Comparison of ENCODE assay signal across 8 cellular contexts in the genomic region with DNA sequence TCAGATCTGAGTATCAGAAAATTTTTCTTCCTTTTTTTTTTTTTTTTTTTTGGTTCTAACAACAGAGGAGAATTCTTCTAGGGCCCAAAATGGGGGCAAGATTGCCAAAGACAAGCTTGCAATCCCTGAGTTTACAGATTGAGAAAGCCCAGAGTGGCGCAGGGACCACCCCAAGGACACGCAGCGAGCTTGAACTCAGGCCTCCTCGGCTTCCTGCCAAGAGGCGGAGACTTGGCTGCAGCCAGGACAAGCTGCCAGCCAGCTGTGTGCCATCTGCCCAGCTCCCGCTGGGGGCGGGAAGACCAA. TPM values are rescaled to one million over a fixed set of nuclear protein-coding genes. Genes with fewer than 3 reads are reported as not detected.
DNase-seq lines count a peak whose midpoint lies in the region; ATAC-seq, FAIRE-seq and TF ChIP-seq lines count a peak whose summit lies in the region.

No MANE protein-coding gene starts in this region.

- H3K27ac ChIP-seq in HepG2 (ENCODE audit: extremely low read length, insufficient read depth, low read length) = peak overlapping the region; percentile 48
- H3K27ac ChIP-seq in temporal lobe (ENCODE audit: low read depth, low read length) = peak overlapping the region; percentile 91

- peak overlapping the region in 1 of 3 experiments; percentile 85; a peak in 3 of 6 replicates for H3K4me3 ChIP-seq in HepG2 (replicated peaks in 1 of 3; ENCODE audit: insufficient read depth in 1 of 3, low read depth in 2 of 3, low read length in 3 of 3)

- H3K9me3 ChIP-seq in HepG2 (ENCODE audit: low read length) = no peaks in the 10 kb centered on the region

- H3K4me3 Mint-ChIP-seq in activated CD4-positive, alpha-beta T cell treated with anti-CD3 and anti-CD28 coated beads, Interleukin-2, amount 10 ng/mL, durations not matched to agents 7 days and 5 days = peak overlapping the region; percentile 91
- peak overlapping the region; percentile 90 for H3K4me3 Mint-ChIP-seq in activated naive CD8-positive, alpha-beta T cell treated with anti-CD3 and anti-CD28 coated beads, Interleukin-2, amount 50 U/mL, for 24 hours

- no peaks in the 10 kb centered on the region for H3K9me3 Mint-ChIP-seq in activated CD4-positive, alpha-beta T cell treated with anti-CD3 and anti-CD28 coated beads, Interleukin-2, amount 10 ng/mL, durations not matched to agents 7 days and 5 days
- no peaks in the 10 kb centered on the region for H3K9me3 Mint-ChIP-seq in activated naive CD8-positive, alpha-beta T cell treated with anti-CD3 and anti-CD28 coated beads, Interleukin-2, amount 50 U/mL, for 24 hours

- CTCF ChIA-PET in activated CD4-positive, alpha-beta T cell treated with anti-CD3 and anti-CD28 coated beads, Interleukin-2, amount 10 ng/mL, durations not matched to agents 7 days and 5 days (lab: Charles Lee) = interaction anchor here (0.6 to 3.1 kb wide), 13 partner anchors 11 to 629 kb away, joined by 3 to 19 read pairs (median 4); partner anchors contain the start of genes ANKLE1, BABAM1, BST2 and MVB12A
- CTCF ChIA-PET in HepG2 (lab: Yijun Ruan, JAX; ENCODE audit: low intra/inter-chr PET ratio, low total read pairs) = no interaction called here

- TF ChIP-seq POLR2A in HepG2 (IDR thresholded peaks at IDR 0.05; ENCODE audit: insufficient read depth in 1 of 2, low read depth in 2 of 2, low read length in 2 of 2) = no peak

- peaks cover 35% of the 10 kb centered on the region for H3K4me1 ChIP-seq in HepG2 (ENCODE audit: insufficient read depth, low read length)

- H3K27me3 Mint-ChIP-seq in activated CD4-positive, alpha-beta T cell treated with anti-CD3 and anti-CD28 coated beads, Interleukin-2, amount 10 ng/mL, durations not matched to agents 7 days and 5 days = no peaks in the 10 kb centered on the region
- H3K27me3 Mint-ChIP-seq in activated naive CD8-positive, alpha-beta T cell treated with anti-CD3 and anti-CD28 coated beads, Interleukin-2, amount 50 U/mL, for 24 hours = peaks cover 2% of the 10 kb centered on the region

- no peaks in the 10 kb centered on the region for H3K36me3 ChIP-seq in HepG2 (replicated peaks in 1 of 2; ENCODE audit: control insufficient read depth in 1 of 2, insufficient read depth in 2 of 2, low read length in 2 of 2)

- no TSS peak for BruUV-seq in HepG2 (replicated peaks; lab: Mats Ljungman, UMichigan)

- ATAC-seq in activated naive CD8-positive, alpha-beta T cell treated with anti-CD3 and anti-CD28 coated beads, Interleukin-2, amount 50 U/mL, for 24 hours = no peak
- ATAC-seq in HepG2 (no peak), GM21723 (IDR thresholded peaks at IDR 0.05; ENCODE audit: unreplicated experiment) (no peak), HG02571 (IDR thresholded peaks at IDR 0.05; ENCODE audit: unreplicated experiment) (no peak)

- no peak overlapping the region for H2AFZ ChIP-seq in HepG2 (ENCODE audit: low read length)

- TF ChIP-seq CTCF in HepG2 (CRISPR knock-in tag; IDR thresholded peaks at IDR 0.05) (no peak), GM13977 (IDR thresholded peaks at IDR 0.05; ENCODE audit: extremely low read depth, insufficient read depth, missing control alignments) (no peak)

- peaks cover 9% of the 10 kb centered on the region for H3K79me2 ChIP-seq in HepG2 (ENCODE audit: insufficient read depth, low read length)

- peak overlapping the region; percentile 97 for H3K4me2 ChIP-seq in HepG2 (ENCODE audit: low read depth, low read length)

- POLR2A ChIA-PET in activated CD4-positive, alpha-beta T cell treated with anti-CD3 and anti-CD28 coated beads, Interleukin-2, amount 10 ng/mL, durations not matched to agents 7 days and 5 days (lab: Charles Lee) = interaction anchor here (0.6 kb wide), 1 partner anchor 116 kb away, joined by 5 read pairs; no protein-coding TSS in a partner anchor
- POLR2A ChIA-PET in HepG2 (lab: Yijun Ruan, JAX) = interaction anchor here (0.7 to 1.6 kb wide), 16 partner anchors 12 to 301 kb away, joined by 3 to 13 read pairs (median 4); partner anchors contain the start of genes ANKLE1, BABAM1, BST2 and MVB12A

- 10% methylated on average over 2 of the region's 7 CpGs for WGBS in HepG2 (ENCODE audit: low lambda C conversion rate)

- peaks cover 4% of the 10 kb centered on the region for H3K36me3 Mint-ChIP-seq in activated CD4-positive, alpha-beta T cell treated with anti-CD3 and anti-CD28 coated beads, Interleukin-2, amount 10 ng/mL, durations not matched to agents 7 days and 5 days (ENCODE audit: low read depth)
- H3K36me3 Mint-ChIP-seq in activated naive CD8-positive, alpha-beta T cell treated with anti-CD3 and anti-CD28 coated beads, Interleukin-2, amount 50 U/mL, for 24 hours (ENCODE audit: low read depth) = peaks cover 3% of the 10 kb centered on the region

- FAIRE-seq in HepG2 (lab: Jason Lieb, UNC) = no peak

- H3K27ac Mint-ChIP-seq in activated CD4-positive, alpha-beta T cell treated with anti-CD3 and anti-CD28 coated beads, Interleukin-2, amount 10 ng/mL, durations not matched to agents 7 days and 5 days = peak overlapping the region; percentile 94
- H3K27ac Mint-ChIP-seq in activated naive CD8-positive, alpha-beta T cell treated with anti-CD3 and anti-CD28 coated beads, Interleukin-2, amount 50 U/mL, for 24 hours = peak overlapping the region; percentile 87

- peaks cover 49% of the 10 kb centered on the region for H3K4me1 Mint-ChIP-seq in activated CD4-positive, alpha-beta T cell treated with anti-CD3 and anti-CD28 coated beads, Interleukin-2, amount 10 ng/mL, durations not matched to agents 7 days and 5 days
- peaks cover 46% of the 10 kb centered on the region for H3K4me1 Mint-ChIP-seq in activated naive CD8-positive, alpha-beta T cell treated with anti-CD3 and anti-CD28 coated beads, Interleukin-2, amount 50 U/mL, for 24 hours

- intact Hi-C loops in HepG2 (cut with micrococcal nuclease; ENCODE audit: unreplicated experiment) = loop anchor here (1.0 kb wide), 1 partner anchor 38 kb away; the partner anchor contains the start of gene BABAM1

- in situ Hi-C loops in HepG2 (cut with HindIII; ENCODE audit: extremely low pct_ligation_motif_present, low pct_unique_long_range_greater_than_20kb) = no loop called here
- in situ Hi-C loops in GM13977 (cut with MboI; ENCODE audit: low pct_unique_long_range_greater_than_20kb, low sequenced_read_pairs, unreplicated experiment) = no loop called here

- no peak for TF ChIP-seq EP300 in HepG2 (IDR thresholded peaks at IDR 0.05; ENCODE audit: low read depth in 2 of 2, low read length in 2 of 2)
- no peak for TF ChIP-seq EP300 in HepG2 (CRISPR knock-in tag; IDR thresholded peaks at IDR 0.05; ENCODE audit: borderline replicate concordance)

- TF ChIP-seq RAD21 in HepG2 (CRISPR knock-in tag; IDR thresholded peaks at IDR 0.05) = no peak

- H3K9ac ChIP-seq in HepG2 (ENCODE audit: insufficient read depth, low read depth, low read length) = 0 out of 2 replicates have a peak overlapping the region, but pooled peaks have one; percentile 33

- H4K20me1 ChIP-seq in HepG2 (ENCODE audit: insufficient read depth, low read length) = 0 out of 2 replicates have a peak, but pooled peaks cover under 1% of the 10 kb centered on the region

- no peaks in the 10 kb centered on the region; a peak in 1 of 5 replicates for H3K27me3 ChIP-seq in HepG2 (ENCODE audit: control insufficient read depth in 1 of 2, insufficient read depth in 2 of 2, low read length in 2 of 2)

- no peak for DNase-seq in activated CD4-positive, alpha-beta T cell treated with anti-CD3 and anti-CD28 coated beads, Interleukin-2, amount 10 ng/mL, durations not matched to agents 7 days and 5 days
- DNase-seq in activated CD4-positive, alpha-beta T cell treated with anti-CD3 and anti-CD28 coated beads for 48 hours = no peak
- no peak for DNase-seq in activated naive CD8-positive, alpha-beta T cell treated with anti-CD3 and anti-CD28 coated beads, Interleukin-2, amount 50 U/mL, for 24 hours
- DNase-seq in HepG2 (ENCODE audit: low spot score) (no peak), GM13977 (ENCODE audit: low spot score) (no peak)

RNA-seq across cellular contexts. Expression of gene MRPL34, which starts 0.5 kb away (rescaled TPM):
- 10 to 100 TPM; 79.5 to 80.8 TPM for total RNA-seq in activated CD4-positive, alpha-beta T cell treated with anti-CD3 and anti-CD28 coated beads, Interleukin-2, amount 10 ng/mL, durations not matched to agents 7 days and 5 days
- 77.3 and 93.6 TPM in 2 replicates for total RNA-seq in HepG2 (2016; rRNA removed; fragmentation: Illumina TruSeq; extraction: Trizol)
- 45.1 and 52.9 TPM in 2 replicates for total RNA-seq in HepG2 (2016; cell fraction: cytosol; rRNA removed; fragmentation: Illumina TruSeq; extraction: Trizol; ENCODE audit: low read depth)
- total RNA-seq in HepG2 (2016; cell fraction: insoluble cytoplasmic fraction; rRNA removed; fragmentation: Illumina TruSeq; extraction: Trizol) = 85.6 and 107 TPM in 2 replicates
- 66.3 and 68.2 TPM in 2 replicates for total RNA-seq in HepG2 (2016; cell fraction: membrane; rRNA removed; fragmentation: Illumina TruSeq; extraction: Trizol)
- total RNA-seq in HepG2 (2016; cell fraction: nucleus; rRNA removed; fragmentation: Illumina TruSeq; extraction: Trizol) = 30.0 and 33.9 TPM in 2 replicates
- 67.7 and 74.0 TPM in 2 replicates for polyA plus RNA-seq in HepG2 (2011; rRNA removed)
- 58.9 and 74.9 TPM in 2 replicates for polyA plus RNA-seq in HepG2 (2011; cell fraction: cytosol; rRNA removed)
- polyA plus RNA-seq in HepG2 (2011; cell fraction: nucleus; rRNA removed) = 20.3 and 25.7 TPM in 2 replicates
- polyA plus RNA-seq in HepG2 (2012) = 44.9 and 52.3 TPM in 2 replicates
- polyA plus RNA-seq in HepG2 (2016; cell fraction: cytosol; fragmentation: Illumina TruSeq; extraction: Trizol; ENCODE audit: low read depth) = 56.0 and 60.4 TPM in 2 replicates
- polyA plus RNA-seq in HepG2 (2016; cell fraction: insoluble cytoplasmic fraction; fragmentation: Illumina TruSeq; extraction: Trizol; ENCODE audit: low read depth) = 143 and 167 TPM in 2 replicates
- polyA plus RNA-seq in HepG2 (2016; cell fraction: membrane; fragmentation: Illumina TruSeq; extraction: Trizol; ENCODE audit: low read depth) = 87.6 and 88.1 TPM in 2 replicates
- 83.1 and 91.2 TPM in 2 replicates for polyA plus RNA-seq in HepG2 (2016; cell fraction: nucleus; fragmentation: Illumina TruSeq; extraction: Trizol; ENCODE audit: insufficient read depth, low read depth)
- polyA minus RNA-seq in HepG2 (2011; rRNA and poly(A)+ RNA removed; ENCODE audit: low replicate concordance) = 18.5 and 37.3 TPM in 2 replicates
- polyA minus RNA-seq in HepG2 (2011; cell fraction: cytosol; rRNA and poly(A)+ RNA removed) = 16.2 and 18.6 TPM in 2 replicates
- 3.0 and 5.1 TPM in 2 replicates for polyA minus RNA-seq in HepG2 (2011; cell fraction: nucleus; rRNA and poly(A)+ RNA removed)
- 13.3 TPM for total RNA-seq in temporal lobe

RNA-seq across cellular contexts. Expression of gene ABHD8, which starts 1.9 kb away (rescaled TPM):
- total RNA-seq in activated CD4-positive, alpha-beta T cell treated with anti-CD3 and anti-CD28 coated beads, Interleukin-2, amount 10 ng/mL, durations not matched to agents 7 days and 5 days = 10 to 100 TPM in 1 of 2 experiments, 1 to 10 TPM in 1; 9.3 to 10.1 TPM
- total RNA-seq in HepG2 (2016; rRNA removed; fragmentation: Illumina TruSeq; extraction: Trizol) = 5.6 and 7.2 TPM in 2 replicates
- total RNA-seq in HepG2 (2016; cell fraction: cytosol; rRNA removed; fragmentation: Illumina TruSeq; extraction: Trizol; ENCODE audit: low read depth) = 8.5 and 10.5 TPM in 2 replicates
- 4.8 and 6.5 TPM in 2 replicates for total RNA-seq in HepG2 (2016; cell fraction: insoluble cytoplasmic fraction; rRNA removed; fragmentation: Illumina TruSeq; extraction: Trizol)
- total RNA-seq in HepG2 (2016; cell fraction: membrane; rRNA removed; fragmentation: Illumina TruSeq; extraction: Trizol) = 17.7 and 20.6 TPM in 2 replicates
- 2.8 and 3.3 TPM in 2 replicates for total RNA-seq in HepG2 (2016; cell fraction: nucleus; rRNA removed; fragmentation: Illumina TruSeq; extraction: Trizol)
- polyA plus RNA-seq in HepG2 (2011; rRNA removed) = 6.3 and 9.9 TPM in 2 replicates
- polyA plus RNA-seq in HepG2 (2011; cell fraction: cytosol; rRNA removed) = 8.3 and 14.2 TPM in 2 replicates
- 8.7 and 9.0 TPM in 2 replicates for polyA plus RNA-seq in HepG2 (2011; cell fraction: nucleus; rRNA removed)
- polyA plus RNA-seq in HepG2 (2012) = 5.9 and 7.7 TPM in 2 replicates
- polyA plus RNA-seq in HepG2 (2016; cell fraction: cytosol; fragmentation: Illumina TruSeq; extraction: Trizol; ENCODE audit: low read depth) = 15.3 and 17.8 TPM in 2 replicates
- 7.9 and 9.0 TPM in 2 replicates for polyA plus RNA-seq in HepG2 (2016; cell fraction: insoluble cytoplasmic fraction; fragmentation: Illumina TruSeq; extraction: Trizol; ENCODE audit: low read depth)
- 23.3 and 24.4 TPM in 2 replicates for polyA plus RNA-seq in HepG2 (2016; cell fraction: membrane; fragmentation: Illumina TruSeq; extraction: Trizol; ENCODE audit: low read depth)
- 6.1 and 8.3 TPM in 2 replicates for polyA plus RNA-seq in HepG2 (2016; cell fraction: nucleus; fragmentation: Illumina TruSeq; extraction: Trizol; ENCODE audit: insufficient read depth, low read depth)
- polyA minus RNA-seq in HepG2 (2011; rRNA and poly(A)+ RNA removed; ENCODE audit: low replicate concordance) = 4.2 and 22.1 TPM in 2 replicates
- polyA minus RNA-seq in HepG2 (2011; cell fraction: cytosol; rRNA and poly(A)+ RNA removed) = 9.0 and 9.2 TPM in 2 replicates
- polyA minus RNA-seq in HepG2 (2011; cell fraction: nucleus; rRNA and poly(A)+ RNA removed) = 4.6 and 6.1 TPM in 2 replicates
- 18.7 TPM for total RNA-seq in temporal lobe

RNA-seq across cellular contexts. Expression of gene DDA1, which starts 4.2 kb away (rescaled TPM):
- total RNA-seq in activated CD4-positive, alpha-beta T cell treated with anti-CD3 and anti-CD28 coated beads, Interleukin-2, amount 10 ng/mL, durations not matched to agents 7 days and 5 days = 10 to 100 TPM; 39.5 to 45.3 TPM
- total RNA-seq in HepG2 (2016; rRNA removed; fragmentation: Illumina TruSeq; extraction: Trizol) = 17.5 and 24.5 TPM in 2 replicates
- total RNA-seq in HepG2 (2016; cell fraction: cytosol; rRNA removed; fragmentation: Illumina TruSeq; extraction: Trizol; ENCODE audit: low read depth) = 25.4 and 29.1 TPM in 2 replicates
- total RNA-seq in HepG2 (2016; cell fraction: insoluble cytoplasmic fraction; rRNA removed; fragmentation: Illumina TruSeq; extraction: Trizol) = 15.9 and 21.5 TPM in 2 replicates
- 26.5 and 27.3 TPM in 2 replicates for total RNA-seq in HepG2 (2016; cell fraction: membrane; rRNA removed; fragmentation: Illumina TruSeq; extraction: Trizol)
- 12.8 and 19.3 TPM in 2 replicates for total RNA-seq in HepG2 (2016; cell fraction: nucleus; rRNA removed; fragmentation: Illumina TruSeq; extraction: Trizol)
- 26.0 and 26.6 TPM in 2 replicates for polyA plus RNA-seq in HepG2 (2011; rRNA removed)
- polyA plus RNA-seq in HepG2 (2011; cell fraction: cytosol; rRNA removed) = 26.2 and 28.7 TPM in 2 replicates
- 28.5 and 30.3 TPM in 2 replicates for polyA plus RNA-seq in HepG2 (2011; cell fraction: nucleus; rRNA removed)
- polyA plus RNA-seq in HepG2 (2012) = 23.7 and 24.8 TPM in 2 replicates
- polyA plus RNA-seq in HepG2 (2016; cell fraction: cytosol; fragmentation: Illumina TruSeq; extraction: Trizol; ENCODE audit: low read depth) = 60.1 and 61.7 TPM in 2 replicates
- polyA plus RNA-seq in HepG2 (2016; cell fraction: insoluble cytoplasmic fraction; fragmentation: Illumina TruSeq; extraction: Trizol; ENCODE audit: low read depth) = 37.0 and 42.5 TPM in 2 replicates
- polyA plus RNA-seq in HepG2 (2016; cell fraction: membrane; fragmentation: Illumina TruSeq; extraction: Trizol; ENCODE audit: low read depth) = 48.4 and 51.3 TPM in 2 replicates
- 41.0 and 47.5 TPM in 2 replicates for polyA plus RNA-seq in HepG2 (2016; cell fraction: nucleus; fragmentation: Illumina TruSeq; extraction: Trizol; ENCODE audit: insufficient read depth, low read depth)
- 10.1 and 17.7 TPM in 2 replicates for polyA minus RNA-seq in HepG2 (2011; rRNA and poly(A)+ RNA removed; ENCODE audit: low replicate concordance)
- polyA minus RNA-seq in HepG2 (2011; cell fraction: cytosol; rRNA and poly(A)+ RNA removed) = 6.3 and 6.9 TPM in 2 replicates
- polyA minus RNA-seq in HepG2 (2011; cell fraction: nucleus; rRNA and poly(A)+ RNA removed) = 7.2 and 10.8 TPM in 2 replicates
- total RNA-seq in temporal lobe = 11.8 TPM

RNA-seq across cellular contexts. Expression of gene ANKLE1, which starts 23.5 kb away (rescaled TPM):
- total RNA-seq in activated CD4-positive, alpha-beta T cell treated with anti-CD3 and anti-CD28 coated beads, Interleukin-2, amount 10 ng/mL, durations not matched to agents 7 days and 5 days = 1 to 10 TPM; 1.7 to 1.9 TPM
- total RNA-seq in HepG2 (2016; rRNA removed; fragmentation: Illumina TruSeq; extraction: Trizol) (0.22 and 0.69 TPM in 2 replicates), temporal lobe (0.74 TPM)
- 0.09 TPM in 1 of 2 replicates, not detected in the other for total RNA-seq in HepG2 (2016; cell fraction: cytosol; rRNA removed; fragmentation: Illumina TruSeq; extraction: Trizol; ENCODE audit: low read depth)
- total RNA-seq in HepG2 (2016; cell fraction: insoluble cytoplasmic fraction; rRNA removed; fragmentation: Illumina TruSeq; extraction: Trizol) = 0.12 and 0.71 TPM in 2 replicates
- 0.14 and 0.37 TPM in 2 replicates for total RNA-seq in HepG2 (2016; cell fraction: membrane; rRNA removed; fragmentation: Illumina TruSeq; extraction: Trizol)
- total RNA-seq in HepG2 (2016; cell fraction: nucleus; rRNA removed; fragmentation: Illumina TruSeq; extraction: Trizol) = 0.87 and 0.88 TPM in 2 replicates
- polyA plus RNA-seq in HepG2 (2011; rRNA removed) = 1.5 TPM in 2 replicates
- polyA plus RNA-seq in HepG2 (2011; cell fraction: cytosol; rRNA removed) = 0.21 and 0.32 TPM in 2 replicates
- polyA plus RNA-seq in HepG2 (2011; cell fraction: nucleus; rRNA removed) = 9.6 and 13.7 TPM in 2 replicates
- polyA plus RNA-seq in HepG2 (2012) = 0.87 and 1.1 TPM in 2 replicates
- 0.06 and 0.08 TPM in 2 replicates for polyA plus RNA-seq in HepG2 (2016; cell fraction: cytosol; fragmentation: Illumina TruSeq; extraction: Trizol; ENCODE audit: low read depth)
- 0.14 and 0.39 TPM in 2 replicates for polyA plus RNA-seq in HepG2 (2016; cell fraction: insoluble cytoplasmic fraction; fragmentation: Illumina TruSeq; extraction: Trizol; ENCODE audit: low read depth)
- 0.12 and 0.19 TPM in 2 replicates for polyA plus RNA-seq in HepG2 (2016; cell fraction: membrane; fragmentation: Illumina TruSeq; extraction: Trizol; ENCODE audit: low read depth)
- 4.2 and 4.6 TPM in 2 replicates for polyA plus RNA-seq in HepG2 (2016; cell fraction: nucleus; fragmentation: Illumina TruSeq; extraction: Trizol; ENCODE audit: insufficient read depth, low read depth)
- polyA minus RNA-seq in HepG2 (2011; rRNA and poly(A)+ RNA removed; ENCODE audit: low replicate concordance) = 1.3 and 1.6 TPM in 2 replicates
- polyA minus RNA-seq in HepG2 (2011; cell fraction: cytosol; rRNA and poly(A)+ RNA removed) = 0.99 TPM in 1 of 2 replicates, not detected in the other
- 1.0 and 2.9 TPM in 2 replicates for polyA minus RNA-seq in HepG2 (2011; cell fraction: nucleus; rRNA and poly(A)+ RNA removed)

RNA-seq across cellular contexts. Expression of gene ANO8, which starts 29.5 kb away (rescaled TPM):
- total RNA-seq in activated CD4-positive, alpha-beta T cell treated with anti-CD3 and anti-CD28 coated beads, Interleukin-2, amount 10 ng/mL, durations not matched to agents 7 days and 5 days = 10 to 100 TPM; 16.4 to 17.5 TPM
- total RNA-seq in HepG2 (2016; rRNA removed; fragmentation: Illumina TruSeq; extraction: Trizol) (0.79 and 1.8 TPM in 2 replicates), temporal lobe (30.7 TPM)
- 0.26 and 0.51 TPM in 2 replicates for total RNA-seq in HepG2 (2016; cell fraction: cytosol; rRNA removed; fragmentation: Illumina TruSeq; extraction: Trizol; ENCODE audit: low read depth)
- total RNA-seq in HepG2 (2016; cell fraction: insoluble cytoplasmic fraction; rRNA removed; fragmentation: Illumina TruSeq; extraction: Trizol) = 0.62 and 2.2 TPM in 2 replicates
- total RNA-seq in HepG2 (2016; cell fraction: membrane; rRNA removed; fragmentation: Illumina TruSeq; extraction: Trizol) = 0.69 and 0.87 TPM in 2 replicates
- total RNA-seq in HepG2 (2016; cell fraction: nucleus; rRNA removed; fragmentation: Illumina TruSeq; extraction: Trizol) = 3.0 and 3.6 TPM in 2 replicates
- 3.5 and 5.1 TPM in 2 replicates for polyA plus RNA-seq in HepG2 (2011; rRNA removed)
- polyA plus RNA-seq in HepG2 (2011; cell fraction: cytosol; rRNA removed) = 1.8 and 2.2 TPM in 2 replicates
- 27.1 and 30.5 TPM in 2 replicates for polyA plus RNA-seq in HepG2 (2011; cell fraction: nucleus; rRNA removed)
- 3.2 and 4.5 TPM in 2 replicates for polyA plus RNA-seq in HepG2 (2012)
- polyA plus RNA-seq in HepG2 (2016; cell fraction: cytosol; fragmentation: Illumina TruSeq; extraction: Trizol; ENCODE audit: low read depth) = 0.24 and 0.28 TPM in 2 replicates
- 0.87 and 1.1 TPM in 2 replicates for polyA plus RNA-seq in HepG2 (2016; cell fraction: insoluble cytoplasmic fraction; fragmentation: Illumina TruSeq; extraction: Trizol; ENCODE audit: low read depth)
- 0.37 and 0.50 TPM in 2 replicates for polyA plus RNA-seq in HepG2 (2016; cell fraction: membrane; fragmentation: Illumina TruSeq; extraction: Trizol; ENCODE audit: low read depth)
- 12.4 and 14.0 TPM in 2 replicates for polyA plus RNA-seq in HepG2 (2016; cell fraction: nucleus; fragmentation: Illumina TruSeq; extraction: Trizol; ENCODE audit: insufficient read depth, low read depth)
- polyA minus RNA-seq in HepG2 (2011; rRNA and poly(A)+ RNA removed; ENCODE audit: low replicate concordance) = 7.6 and 10.4 TPM in 2 replicates
- 3.0 TPM in 2 replicates for polyA minus RNA-seq in HepG2 (2011; cell fraction: cytosol; rRNA and poly(A)+ RNA removed)
- polyA minus RNA-seq in HepG2 (2011; cell fraction: nucleus; rRNA and poly(A)+ RNA removed) = 9.2 and 9.3 TPM in 2 replicates
